In the genomic region with DNA sequence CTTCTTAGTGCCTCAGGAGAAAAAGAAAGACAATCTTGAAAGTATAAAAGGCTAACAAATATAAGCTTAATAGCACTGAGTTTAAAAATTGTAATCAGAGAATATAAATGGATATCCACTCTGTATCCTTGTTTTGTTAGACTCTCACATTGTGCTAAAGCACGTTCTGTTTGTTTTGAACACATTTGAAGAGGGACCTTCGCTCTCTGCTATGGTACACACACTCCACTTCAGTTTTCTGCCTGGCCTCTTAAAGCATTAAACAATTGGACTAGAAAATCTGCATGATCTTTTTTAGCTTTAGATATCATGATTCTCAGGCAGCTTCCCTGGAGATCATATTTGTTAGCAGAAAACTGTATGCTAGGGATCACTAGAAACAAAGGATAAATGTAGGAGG, we compare ENCODE assay signal across 25 cellular contexts. TPM values are rescaled to one million over a fixed set of nuclear protein-coding genes. Genes with fewer than 3 reads are reported as not detected.
"Had no signal": no experiment of that assay in that cellular context is flagged by ENCODE, and none has a peak within 500 bp of the region (broad histone marks: within the 10 kb centered on the region; RNA-seq: fewer than 3 reads in every experiment).

No MANE protein-coding gene starts in this region.

- H3K36me3 Mint-ChIP-seq: activated naive CD8-positive, alpha-beta T cell treated with anti-CD3 and anti-CD28 coated beads, Interleukin-2, amount 10 ng/mL, durations not matched to agents 7 days and 5 days; memory B cell; naive thymus-derived CD4-positive, alpha-beta T cell; neural progenitor cell had no signal

- H3K36me3 ChIP-seq: cardiac muscle cell, esophagus muscularis mucosa, gastroesophageal sphincter, neural progenitor cell, tibial nerve had no signal

- ATAC-seq: gastroesophageal sphincter; heart right ventricle; left ventricle myocardium superior; mucosa of descending colon; naive thymus-derived CD4-positive, alpha-beta T cell had no signal

- H3K27ac Mint-ChIP-seq: activated naive CD8-positive, alpha-beta T cell treated with anti-CD3 and anti-CD28 coated beads, Interleukin-2, amount 10 ng/mL, durations not matched to agents 7 days and 5 days; activated T-helper 1 cell treated with anti-CD3 and anti-CD28 coated beads, Interleukin-12 subunit alpha, Interleukin-12 subunit beta, Interleukin-2, Interleukin-4 antibody, amounts not matched to agents 30 ng/mL and 10 ng/mL and 1 ng/mL, durations not matched to agents 14 hours and 24 hours and 36 hours; dendritic cell treated with granulocyte-macrophage colony-stimulating factor and Interleukin-4, amounts not matched to agents 40 ng/mL and 50 ng/mL, for 4 days; memory B cell; naive thymus-derived CD4-positive, alpha-beta T cell; neural progenitor cell; progenitor cell of endocrine pancreas; stimulated activated naive CD8-positive, alpha-beta T cell treated with anti-CD3 and anti-CD28 coated beads, Interleukin-15, Interleukin-2, amounts not matched to agents 100 ng/mL and 50 ng/mL, for 24 hours had no signal

- DNase-seq: activated CD4-positive, alpha-beta T cell treated with anti-CD3 and anti-CD28 coated beads, Interleukin-2, amount 50 U/mL, for 4 hours; activated naive CD8-positive, alpha-beta T cell treated with anti-CD3 and anti-CD28 coated beads, Interleukin-2, amount 10 ng/mL, durations not matched to agents 7 days and 5 days; amygdala; effector CD8-positive, alpha-beta T cell; heart right ventricle; kidney glomerular epithelial cell; left ventricle myocardium superior; mucosa of descending colon; naive thymus-derived CD4-positive, alpha-beta T cell; stimulated activated CD4-positive, alpha-beta T cell treated with anti-CD3 and anti-CD28 coated beads, Interleukin-2, amount 100 ng/mL, for 24 hours had no signal

- H3K27me3 Mint-ChIP-seq: activated naive CD8-positive, alpha-beta T cell treated with anti-CD3 and anti-CD28 coated beads, Interleukin-2, amount 10 ng/mL, durations not matched to agents 7 days and 5 days; dendritic cell treated with granulocyte-macrophage colony-stimulating factor and Interleukin-4, amounts not matched to agents 40 ng/mL and 50 ng/mL, for 4 days; naive thymus-derived CD4-positive, alpha-beta T cell; progenitor cell of endocrine pancreas; stimulated activated naive CD8-positive, alpha-beta T cell treated with anti-CD3 and anti-CD28 coated beads, Interleukin-15, Interleukin-2, amounts not matched to agents 100 ng/mL and 50 ng/mL, for 24 hours had no signal

- H3K27ac ChIP-seq: cardiac muscle cell, heart right ventricle, neural progenitor cell, right atrium auricular region, tibial nerve had no signal

- H3K4me3 ChIP-seq: cardiac muscle cell, esophagus muscularis mucosa, gastroesophageal sphincter, heart right ventricle, mucosa of descending colon, neural progenitor cell, right atrium auricular region, tibial nerve had no signal

- H3K27me3 ChIP-seq: cardiac muscle cell, esophagus muscularis mucosa, gastroesophageal sphincter, heart right ventricle, neural progenitor cell, right atrium auricular region, tibial nerve had no signal

- H3K9me3 Mint-ChIP-seq: activated T-helper 1 cell treated with anti-CD3 and anti-CD28 coated beads, Interleukin-12 subunit alpha, Interleukin-12 subunit beta, Interleukin-2, Interleukin-4 antibody, amounts not matched to agents 30 ng/mL and 10 ng/mL and 1 ng/mL, durations not matched to agents 14 hours and 24 hours and 36 hours; neural progenitor cell had no signal

- H3K4me1 ChIP-seq: gastroesophageal sphincter, heart right ventricle, neural progenitor cell, right atrium auricular region, tibial nerve had no signal

- H3K9ac ChIP-seq: neural progenitor cell had no signal

- H3K4me1 Mint-ChIP-seq: activated naive CD8-positive, alpha-beta T cell treated with anti-CD3 and anti-CD28 coated beads, Interleukin-2, amount 10 ng/mL, durations not matched to agents 7 days and 5 days; memory B cell; naive thymus-derived CD4-positive, alpha-beta T cell had no signal

- H3K4me3 Mint-ChIP-seq: activated naive CD8-positive, alpha-beta T cell treated with anti-CD3 and anti-CD28 coated beads, Interleukin-2, amount 10 ng/mL, durations not matched to agents 7 days and 5 days; activated T-helper 1 cell treated with anti-CD3 and anti-CD28 coated beads, Interleukin-12 subunit alpha, Interleukin-12 subunit beta, Interleukin-2, Interleukin-4 antibody, amounts not matched to agents 30 ng/mL and 10 ng/mL and 1 ng/mL, durations not matched to agents 14 hours and 24 hours and 36 hours; dendritic cell treated with granulocyte-macrophage colony-stimulating factor and Interleukin-4, amounts not matched to agents 40 ng/mL and 50 ng/mL, for 4 days; memory B cell; naive thymus-derived CD4-positive, alpha-beta T cell; neural progenitor cell; stimulated activated naive CD8-positive, alpha-beta T cell treated with anti-CD3 and anti-CD28 coated beads, Interleukin-15, Interleukin-2, amounts not matched to agents 100 ng/mL and 50 ng/mL, for 24 hours had no signal

RNA-seq across cellular contexts. Expression of a gene that starts 40.3 kb away (rescaled TPM):
- total RNA-seq: activated CD8-positive, alpha-beta memory T cell treated with anti-CD3 and anti-CD28 coated beads for 36 hours; activated naive CD8-positive, alpha-beta T cell treated with anti-CD3 and anti-CD28 coated beads, Interleukin-2, amount 10 ng/mL, durations not matched to agents 7 days and 5 days; activated T-helper 1 cell treated with anti-CD3 and anti-CD28 coated beads, Interleukin-12 subunit alpha, Interleukin-12 subunit beta, Interleukin-2, Interleukin-4 antibody, amounts not matched to agents 30 ng/mL and 10 ng/mL and 1 ng/mL, durations not matched to agents 14 hours and 24 hours and 36 hours; cardiac muscle cell; chondrocyte; endothelial cell of umbilical vein; naive thymus-derived CD4-positive, alpha-beta T cell; progenitor cell of endocrine pancreas; skeletal muscle tissue had no signal
